ENCODE assay signal across 8 cellular contexts in genomic region chr12:4273651-4274395, GRCh38. TPM values are rescaled to one million over a fixed set of nuclear protein-coding genes. Genes with fewer than 3 reads are reported as not detected.
DNase-seq lines count a peak whose midpoint lies in the region; ATAC-seq, FAIRE-seq and TF ChIP-seq lines count a peak whose summit lies in the region.

CCND2 (plus strand) TSS chr12:4273762; CDS start chr12:4274041, 279 bp downstream.

- peaks cover 6% of the 10 kb centered on the region for H3F3A ChIP-seq in neural cell (ENCODE audit: insufficient read depth, low read length, poor library complexity, severe bottlenecking)

- H4K20me1 ChIP-seq in neural cell (ENCODE audit: insufficient read depth): no peaks in the 10 kb centered on the region

- TF ChIP-seq EP300 in neural cell (conservative IDR thresholded peaks at IDR 0.05; ENCODE audit: poor library complexity, severe bottlenecking): no peak

- peak; percentile 26 for DNase-seq in Caki2 (ENCODE audit: low read depth)
- peak; percentile 95 for DNase-seq in OCI-M1 (lab: John Stamatoyannopoulos, UW)
- peak; percentile 30 to 62 (median 42) for DNase-seq in activated naive CD4-positive, alpha-beta T cell (lab: John Stamatoyannopoulos, UW)
- DNase-seq in frontal cortex (ENCODE audit: low spot score in 2 of 2): peak; percentile 80 to 89

- H3K4me3 ChIP-seq in neural cell (ENCODE audit: low read length): peak within 1 kb of the TSS; percentile 90
- peak within 1 kb of the TSS; percentile 67 to 95 (median 87) for H3K4me3 ChIP-seq in subcutaneous abdominal adipose tissue (ENCODE audit: low read depth in 1 of 5, low read length in 5 of 5)

- TF ChIP-seq RAD21 in neural cell (conservative IDR thresholded peaks at IDR 0.05): no peak

- H2AFZ ChIP-seq in neural cell (ENCODE audit: low read depth, low read length): peak within 1 kb of the TSS; percentile 18

- peaks cover 44% of the 10 kb centered on the region for H3K79me2 ChIP-seq in neural cell (replicated peaks; ENCODE audit: insufficient read depth, low read length)

- H3K4me1 ChIP-seq in subcutaneous abdominal adipose tissue (ENCODE audit: control insufficient read depth in 5 of 5, insufficient read depth in 5 of 5, low read length in 5 of 5): peaks cover 2 to 85% (median 82%) of the 10 kb centered on the region in 5 donors

- ATAC-seq in GM21825 (IDR thresholded peaks at IDR 0.05; ENCODE audit: unreplicated experiment) (peak; percentile 20), GM19035 (IDR thresholded peaks at IDR 0.05; ENCODE audit: unreplicated experiment) (no peak)

- peak within 1 kb of the TSS; percentile 96 for H3K4me2 ChIP-seq in neural cell (ENCODE audit: low read length)

- H3K27me3 ChIP-seq in neural cell (ENCODE audit: insufficient read depth, low read depth, low read length): peaks cover 68% of the 10 kb centered on the region
- peaks cover 6 to 45% (median 10%) of the 10 kb centered on the region in 5 donors for H3K27me3 ChIP-seq in subcutaneous abdominal adipose tissue (ENCODE audit: control insufficient read depth in 5 of 5, insufficient read depth in 4 of 5, low read length in 5 of 5)

- H3K9me3 ChIP-seq in neural cell (ENCODE audit: low read length): no peaks in the 10 kb centered on the region
- H3K9me3 ChIP-seq in subcutaneous abdominal adipose tissue (ENCODE audit: control insufficient read depth in 5 of 5, low read length in 5 of 5): no peaks in the 10 kb centered on the region

- no peaks in the 10 kb centered on the region for H3K9me2 ChIP-seq in neural cell (ENCODE audit: insufficient read depth, low read length)

- in situ Hi-C loops in Caki2 (cut with HindIII; ENCODE audit: low pct_unique_long_range_greater_than_20kb, low sequenced_read_pairs): loop anchor here (25.0 kb wide), 1 partner anchor 387 kb away; no protein-coding TSS in a partner anchor

- no peak for FAIRE-seq in frontal cortex (lab: Jason Lieb, UNC)

- H3K27ac ChIP-seq in neural cell (ENCODE audit: low read length) (peak within 1 kb of the TSS; percentile 37), subcutaneous abdominal adipose tissue (ENCODE audit: low read depth, low read length) (peak within 1 kb of the TSS; percentile 65)

- H3K36me3 ChIP-seq in neural cell (ENCODE audit: insufficient read depth, low read length) (no peaks in the 10 kb centered on the region), subcutaneous abdominal adipose tissue (ENCODE audit: control insufficient read depth in 5 of 5, insufficient read depth in 5 of 5, low read length in 5 of 5) (peaks cover 0 to 2% (median 0%) of the 10 kb centered on the region in 5 donors)

- H3K9ac ChIP-seq in neural cell (ENCODE audit: low read length) (peak within 1 kb of the TSS; percentile 82), subcutaneous abdominal adipose tissue (ENCODE audit: low read length in 5 of 5) (peak within 1 kb of the TSS in 4 of 5 donors; percentile 60 to 92 (median 80))

- no peak for TF ChIP-seq CTCF in neural cell (IDR thresholded peaks at IDR 0.05; ENCODE audit: poor library complexity, severe bottlenecking)

TF ChIP-seq in neural cell, 6 proteins besides CTCF, POLR2A, EP300 and RAD21:
- TF ChIP-seq EZH2 (IDR thresholded peaks at IDR 0.05; ENCODE audit: borderline replicate concordance, insufficient read depth, low read length, poor library complexity, severe bottlenecking) (no peak), SMC3 (conservative IDR thresholded peaks at IDR 0.05; ENCODE audit: poor library complexity) (peak; percentile 6), TAF1 (IDR thresholded peaks at IDR 0.05; ENCODE audit: low read depth) (peak; percentile 4)

RNA-seq across cellular contexts. Expression of gene CCND2, which starts in this region (rescaled TPM):
- total RNA-seq in Caki2 (2014; rRNA removed; shearing (Covaris generic); ENCODE audit: low replicate concordance): 0.03 TPM in 2 replicates
- 161 TPM for total RNA-seq in frontal cortex
- polyA plus RNA-seq in neural cell: 13.7 and 16.9 TPM in 2 replicates
- polyA minus RNA-seq in neural cell: 36.7 and 39.2 TPM in 2 replicates

Comparison
In these comparisons a context has a peak if more than half of its experiments do, and no peak if none do; other contexts are left out.
1. RNA of gene CCND2 (total RNA-seq): 161 TPM in frontal cortex (single experiment); 0.03 TPM in Caki2; every median in the first group is over 100 times any median in the second.
2. Peak in DNase-seq in Caki2; RNA of the gene not detected or under 1 TPM.
3. DNase-seq: peak in every context shown above with its lines; median percentile 95 in OCI-M1; 84 in frontal cortex; 42 in activated naive CD4-positive, alpha-beta T cell; 26 in Caki2.